ENCODE assay signal across 8 cellular contexts in genomic region chr1:203861379-203862184, GRCh38. TPM values are rescaled to one million over a fixed set of nuclear protein-coding genes. Genes with fewer than 3 reads are reported as not detected.
DNase-seq lines count a peak whose midpoint lies in the region; ATAC-seq, FAIRE-seq and TF ChIP-seq lines count a peak whose summit lies in the region.

Gene SNRPE (plus strand): TSS chr1:203861599. CDS start chr1:203861660, 61 bp downstream.

- FAIRE-seq in HTR-8/SVneo (lab: Jason Lieb, UNC) (no peak), H1 (lab: Jason Lieb, UNC) (peak; percentile 28)

- H3K27ac ChIP-seq in H1 (ENCODE audit: low read depth, low read length) (peak within 1 kb of the TSS; percentile 98), mesenchymal stem cell (ENCODE audit: low read length, poor library complexity, severe bottlenecking) (peak within 1 kb of the TSS; percentile 38)

- peak within 1 kb of the TSS; percentile 79 for H3K56ac ChIP-seq in H1 (replicated peaks; ENCODE audit: insufficient read length, low read depth, low read length)

- H3K79me2 ChIP-seq in H1 (ENCODE audit: control insufficient read depth in 1 of 2, insufficient read depth in 2 of 2, low read length in 2 of 2) = peaks cover 7 to 30% of the 10 kb centered on the region in 2 experiments; a peak in 3 of 4 replicates

- H2AK5ac ChIP-seq in H1 (ENCODE audit: low read depth, low read length) = peak within 1 kb of the TSS; percentile 92; the same call in 1 of the 2 replicates
- peak within 1 kb of the TSS; percentile 68 for H2AK5ac ChIP-seq in mesenchymal stem cell (ENCODE audit: low read length, severe bottlenecking)

- in situ Hi-C loops in Caki2 (cut with HindIII; ENCODE audit: low pct_unique_long_range_greater_than_20kb, low sequenced_read_pairs) = loop anchor here (25.0 kb wide), 1 partner anchor 276 kb away; no protein-coding TSS in a partner anchor

- H2AFZ ChIP-seq in H1 (ENCODE audit: low read length) (peak within 1 kb of the TSS; percentile 77), mesenchymal stem cell (ENCODE audit: low read depth, low read length) (peak within 1 kb of the TSS; percentile 91)

- peak within 1 kb of the TSS; percentile 100 for H4K5ac ChIP-seq in H1 (ENCODE audit: insufficient read length, low read depth, low read length)

- ATAC-seq in GM21367 (IDR thresholded peaks at IDR 0.05; ENCODE audit: unreplicated experiment) = peak; percentile 94

- H4K91ac ChIP-seq in H1 (replicated peaks; ENCODE audit: insufficient read length, low read length) (peak within 1 kb of the TSS; percentile 99), mesenchymal stem cell (ENCODE audit: low read length) (peak within 1 kb of the TSS; percentile 60)

- peak within 1 kb of the TSS; percentile 100 for H3K18ac ChIP-seq in H1 (ENCODE audit: extremely low read depth, low read length)
- H3K18ac ChIP-seq in mesenchymal stem cell (ENCODE audit: low read depth in 1 of 2, low read length in 2 of 2) = peak within 1 kb of the TSS; percentile 50 to 99

- H3K4ac ChIP-seq in H1 (replicated peaks; ENCODE audit: insufficient read length, low read depth, low read length) (peak within 1 kb of the TSS; percentile 97), mesenchymal stem cell (ENCODE audit: low read depth in 1 of 2, low read length in 2 of 2) (peak within 1 kb of the TSS; percentile 19 to 77)

- H3K23ac ChIP-seq in H1 (ENCODE audit: insufficient read length) = no peak within 1 kb of the TSS
- H3K23ac ChIP-seq in mesenchymal stem cell (ENCODE audit: low read length in 2 of 2) = peak within 1 kb of the TSS in 1 of 2 experiments; percentile 23

- H4K8ac ChIP-seq in H1 (ENCODE audit: extremely low read depth, insufficient read depth, low read length) = peak within 1 kb of the TSS; percentile 100; the same call in 1 of the 2 replicates
- H4K8ac ChIP-seq in mesenchymal stem cell (ENCODE audit: low read length) = peak within 1 kb of the TSS; percentile 93

- H3K23me2 ChIP-seq in H1 (ENCODE audit: low read depth, low read length) = peaks cover 5% of the 10 kb centered on the region; the same call in 1 of the 2 replicates

- H2BK120ac ChIP-seq in H1 (replicated peaks; ENCODE audit: low read depth, low read length) (peak within 1 kb of the TSS; percentile 95), mesenchymal stem cell (ENCODE audit: low read depth, low read length) (peak within 1 kb of the TSS; percentile 12)

- H3K4me1 ChIP-seq in H1 (replicated peaks in 1 of 4; ENCODE audit: control insufficient read depth in 3 of 4, insufficient read depth in 4 of 4, low read length in 3 of 4) (peaks cover 0 to 3% (median 1%) of the 10 kb centered on the region in 4 experiments; a peak in 2 of 7 replicates), mesenchymal stem cell (ENCODE audit: control insufficient read depth, insufficient read depth, low read depth, low read length) (peaks cover 12% of the 10 kb centered on the region)

- TF ChIP-seq RAD21 in H1 (IDR thresholded peaks at IDR 0.05 in 1 of 2, conservative IDR thresholded peaks at IDR 0.05 in 1 of 2; ENCODE audit: low read depth in 2 of 2, low read length in 2 of 2) = peak; percentile 98

- peak within 1 kb of the TSS; percentile 69 to 99 (median 98) for H3K9ac ChIP-seq in H1 (replicated peaks in 1 of 4; ENCODE audit: extremely low read depth in 1 of 4, low read depth in 3 of 4, low read length in 3 of 4)
- H3K9ac ChIP-seq in mesenchymal stem cell (ENCODE audit: low read length) = peak within 1 kb of the TSS; percentile 96

- H3K14ac ChIP-seq in H1 (ENCODE audit: insufficient read length) = no peak within 1 kb of the TSS
- H3K14ac ChIP-seq in mesenchymal stem cell (ENCODE audit: low read length in 2 of 2) = peak within 1 kb of the TSS in 1 of 2 experiments; percentile 100

- peak; percentile 70 to 89 for TF ChIP-seq POLR2A in H1 (IDR thresholded peaks at IDR 0.05; ENCODE audit: control extremely low read depth in 1 of 2, low read depth in 2 of 2, low read length in 2 of 2)

- H3K9me3 ChIP-seq in H1 (ENCODE audit: insufficient read depth in 2 of 2, low read depth in 1 of 2, low read length in 1 of 2) (no peaks in the 10 kb centered on the region), mesenchymal stem cell (ENCODE audit: control insufficient read depth, low read length) (no peaks in the 10 kb centered on the region)

- CTCF ChIA-PET in H1 (lab: Charles Lee; ENCODE audit: partially characterized antibody) = interaction anchor here (1.0 to 5.6 kb wide), 11 partner anchors 9 to 537 kb away, joined by 3 to 26 read pairs (median 5); partner anchors contain the start of gene ETNK2

- H3K27me3 ChIP-seq in H1 (replicated peaks in 1 of 4; ENCODE audit: control insufficient read depth in 3 of 4, extremely low read depth in 1 of 4, insufficient read depth in 3 of 4, low read length in 3 of 4) = no peaks in the 10 kb centered on the region
- no peaks in the 10 kb centered on the region for H3K27me3 ChIP-seq in mesenchymal stem cell (ENCODE audit: control insufficient read depth in 1 of 2, insufficient read depth in 1 of 2, low read length in 2 of 2)

- 1% methylated on average over 46 of the region's 48 CpGs; no CpG with 5 or more reads in 1 of the 2 experiments for WGBS in H1 (ENCODE audit: extremely low coverage in 1 of 2, insufficient coverage in 1 of 2, insufficient read length in 1 of 2, insufficient replicate concordance in 2 of 2, low coverage in 1 of 2, low lambda C conversion rate in 2 of 2, missing lambda C conversion rate in 1 of 2), 2 experiments
- under 1% methylated on average over 48 of the region's 48 CpGs for WGBS in mesenchymal stem cell

- H2BK15ac ChIP-seq in H1 (ENCODE audit: low read length) (peak within 1 kb of the TSS; percentile 100), mesenchymal stem cell (ENCODE audit: low read depth, poor library complexity, severe bottlenecking) (no peak within 1 kb of the TSS)

- H3K79me1 ChIP-seq in H1 (ENCODE audit: low read depth, low read length) (peaks cover 2% of the 10 kb centered on the region; the same call in 1 of the 2 replicates), mesenchymal stem cell (replicated peaks; ENCODE audit: low read length, poor library complexity, severe bottlenecking) (peaks cover 6% of the 10 kb centered on the region)

- POLR2A ChIA-PET in H1 (lab: Charles Lee; ENCODE audit: partially characterized antibody) = interaction anchor here (0.7 to 14.3 kb wide), 12 partner anchors 10 to 371 kb away, joined by 3 to 174 read pairs (median 3); partner anchors contain the start of genes ETNK2, ZBED6 and ZC3H11A

- peak; percentile 89 to 93 (median 92) for TF ChIP-seq CTCF in H1 (IDR thresholded peaks at IDR 0.05; ENCODE audit: control extremely low read depth in 1 of 3, insufficient read depth in 1 of 3, low read depth in 1 of 3, low read length in 3 of 3)

- peak within 1 kb of the TSS; percentile 100 for H2BK5ac ChIP-seq in H1 (ENCODE audit: low read depth, low read length)
- peak within 1 kb of the TSS; percentile 5 for H2BK5ac ChIP-seq in mesenchymal stem cell (ENCODE audit: low read depth, low read length, poor library complexity, severe bottlenecking)

- H2BK20ac ChIP-seq in H1 (ENCODE audit: low read length) = 0 out of 2 replicates have a peak within 1 kb of the TSS, but pooled peaks have one; percentile 75

- peak within 1 kb of the TSS; percentile 49 to 68 for H3K4me2 ChIP-seq in H1 (ENCODE audit: insufficient read depth in 1 of 2, low read depth in 2 of 2, low read length in 2 of 2)
- H3K4me2 ChIP-seq in mesenchymal stem cell (ENCODE audit: low read length, poor library complexity, severe bottlenecking) = peak within 1 kb of the TSS; percentile 86

- peak in 1 of 2 experiments; percentile 63; a peak in 2 of 3 replicates for TF ChIP-seq EP300 in H1 (IDR thresholded peaks at IDR 0.05; ENCODE audit: borderline replicate concordance in 1 of 2, low read depth in 2 of 2, low read length in 2 of 2)

- peaks cover 18 to 32% (median 28%) of the 10 kb centered on the region in 4 experiments for H3K36me3 ChIP-seq in H1 (ENCODE audit: control insufficient read depth in 2 of 4, insufficient read depth in 4 of 4, low read length in 3 of 4)
- H3K36me3 ChIP-seq in mesenchymal stem cell (ENCODE audit: control insufficient read depth in 1 of 2, insufficient read depth in 2 of 2, low read depth in 1 of 2, low read length in 2 of 2) = peaks cover 9 to 37% of the 10 kb centered on the region in 2 experiments

- H4K20me1 ChIP-seq in H1 (replicated peaks in 1 of 2; ENCODE audit: control insufficient read depth in 1 of 2, insufficient read depth in 2 of 2, low read length in 2 of 2) = no peaks in the 10 kb centered on the region

- H3K4me3 ChIP-seq in H1 (ENCODE audit: extremely low read depth in 1 of 4, insufficient read depth in 2 of 4, low read depth in 3 of 4, low read length in 4 of 4) (peak within 1 kb of the TSS; percentile 81 to 99 (median 87)), mesenchymal stem cell (ENCODE audit: insufficient read depth in 1 of 2, low read depth in 1 of 2, low read length in 2 of 2) (peak within 1 kb of the TSS; percentile 92 to 98)

- peak; percentile 98 for DNase-seq in Caki2 (ENCODE audit: low read depth)
- peak; percentile 96 for DNase-seq in HTR-8/SVneo (ENCODE audit: insufficient read length, low spot score)
- peak; percentile 98 for DNase-seq in NOMO-1 treated with DMSO at 0.1 percent for 48 hours (lab: John Stamatoyannopoulos, UW; ENCODE audit: unreplicated experiment)
- peak; percentile 91 to 93 for DNase-seq in activated CD8-positive, alpha-beta memory T cell treated with anti-CD3 and anti-CD28 coated beads for 4 hours (ENCODE audit: low read depth in 2 of 2)
- DNase-seq in H1 (ENCODE audit: low read depth in 1 of 2, low spot score in 2 of 2) = peak; percentile 96 to 98
- DNase-seq in mesenchymal stem cell = peak; percentile 99
- DNase-seq in stimulated activated CD8-positive, alpha-beta memory T cell treated with anti-CD3 and anti-CD28 coated beads, Interleukin-12 subunit alpha, Interleukin-12 subunit beta, amount 100 ng/mL, for 4 hours (ENCODE audit: low read depth) = peak; percentile 91

- H2BK12ac ChIP-seq in H1 (ENCODE audit: low read depth, low read length) (peak within 1 kb of the TSS; percentile 100; the same call in 1 of the 2 replicates), mesenchymal stem cell (ENCODE audit: low read length in 2 of 2) (peak within 1 kb of the TSS in 1 of 2 experiments; percentile 63)

TF ChIP-seq in H1, 55 proteins besides CTCF, POLR2A, EP300 and RAD21 (continues in another document):
- no peak for TF ChIP-seq SIRT6 (IDR thresholded peaks at IDR 0.05; ENCODE audit: low read length)

RNA-seq across cellular contexts. Expression of gene SNRPE, which starts in this region (rescaled TPM):
- 165 and 171 TPM in 2 replicates for total RNA-seq in Caki2 (2014; rRNA removed; shearing (Covaris generic); ENCODE audit: low replicate concordance)
- total RNA-seq in H1 (2021; fragmentation: NEBNext Ultra II Directional; extraction: Animal tissue kit (Norgen Biotek cat#: 25700)) = 419 and 461 TPM in 2 replicates
- polyA plus RNA-seq in H1 (2011; rRNA removed) = 248 and 416 TPM in 2 replicates
- polyA plus RNA-seq in H1 (2011; cell fraction: cytosol; rRNA removed) = 427 TPM
- polyA plus RNA-seq in H1 (2011; cell fraction: nucleus; rRNA removed) = 46.8 TPM
- 277 to 378 TPM (median 286 TPM) in 4 replicates for polyA plus RNA-seq in H1 (2012, experiment 1 of 2)
- 549 TPM for polyA plus RNA-seq in H1 (2012, experiment 2 of 2)
- polyA plus RNA-seq in H1 (2013, experiment 1 of 2) = 467 TPM
- polyA plus RNA-seq in H1 (2013, experiment 2 of 2) = 532 TPM
- polyA minus RNA-seq in H1 (2011; rRNA and poly(A)+ RNA removed) = 75.5 and 75.7 TPM in 2 replicates
- 32.1 TPM for polyA minus RNA-seq in H1 (2011; cell fraction: cytosol; rRNA and poly(A)+ RNA removed)
- polyA minus RNA-seq in H1 (2011; cell fraction: nucleus; rRNA and poly(A)+ RNA removed) = 73.8 TPM
- polyA plus RNA-seq in mesenchymal stem cell (2013, experiment 1 of 2) = 221 TPM
- 233 TPM for polyA plus RNA-seq in mesenchymal stem cell (2013, experiment 2 of 2)

Comparison
In these comparisons a context has a peak if more than half of its experiments do, and no peak if none do; other contexts are left out.
1. Peak in every context shown above with its lines: DNase-seq, ATAC-seq, H3K4me3 ChIP-seq and H3K27ac ChIP-seq.